2 cellular contexts compared by ENCODE assay signal in genomic region chr17:50274945-50275221, GRCh38.
TF ChIP-seq lines count a peak whose summit lies in the region.

No MANE protein-coding gene starts in this region.

TF ChIP-seq in IMR-90, 13 proteins besides CTCF, POLR2A, EP300 and RAD21:
- TF ChIP-seq RCOR1 (IDR thresholded peaks at IDR 0.05; ENCODE audit: insufficient replicate concordance, low read length) (no peak), USF2 (IDR thresholded peaks at IDR 0.05; ENCODE audit: low read depth, low read length) (no peak), FOS (IDR thresholded peaks at IDR 0.05; ENCODE audit: low read depth, low read length) (no peak), MAFK (IDR thresholded peaks at IDR 0.05; ENCODE audit: low read depth, low read length) (no peak), CHD1 (IDR thresholded peaks at IDR 0.05; ENCODE audit: low read depth, low read length) (no peak), MAZ (IDR thresholded peaks at IDR 0.05; ENCODE audit: borderline replicate concordance, low read depth, low read length) (no peak), BHLHE40 (IDR thresholded peaks at IDR 0.05; ENCODE audit: low read depth, low read length) (no peak), CEBPB (IDR thresholded peaks at IDR 0.05; ENCODE audit: low read depth, low read length) (no peak), SMC3 (IDR thresholded peaks at IDR 0.05; ENCODE audit: low read depth, low read length) (no peak), NFE2L2 (IDR thresholded peaks at IDR 0.05; ENCODE audit: low read depth, low read length) (no peak), RFX5 (IDR thresholded peaks at IDR 0.05; ENCODE audit: low read depth, low read length) (no peak), MXI1 (IDR thresholded peaks at IDR 0.05; ENCODE audit: borderline replicate concordance, low read depth, low read length) (no peak)
- TF ChIP-seq, protein P1, sequence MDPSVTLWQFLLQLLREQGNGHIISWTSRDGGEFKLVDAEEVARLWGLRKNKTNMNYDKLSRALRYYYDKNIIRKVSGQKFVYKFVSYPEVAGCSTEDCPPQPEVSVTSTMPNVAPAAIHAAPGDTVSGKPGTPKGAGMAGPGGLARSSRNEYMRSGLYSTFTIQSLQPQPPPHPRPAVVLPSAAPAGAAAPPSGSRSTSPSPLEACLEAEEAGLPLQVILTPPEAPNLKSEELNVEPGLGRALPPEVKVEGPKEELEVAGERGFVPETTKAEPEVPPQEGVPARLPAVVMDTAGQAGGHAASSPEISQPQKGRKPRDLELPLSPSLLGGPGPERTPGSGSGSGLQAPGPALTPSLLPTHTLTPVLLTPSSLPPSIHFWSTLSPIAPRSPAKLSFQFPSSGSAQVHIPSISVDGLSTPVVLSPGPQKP (IDR thresholded peaks at IDR 0.05; ENCODE audit: borderline replicate concordance, low read depth, low read length), result no peak

TF ChIP-seq in H1, 55 proteins besides CTCF, POLR2A, EP300 and RAD21:
- TF ChIP-seq CTBP2 (IDR thresholded peaks at IDR 0.05; ENCODE audit: borderline replicate concordance, insufficient read depth, insufficient read length, low read length) (no peak), POU5F1 (IDR thresholded peaks at IDR 0.05; ENCODE audit: low read depth, low read length) (no peak), KDM4A (IDR thresholded peaks at IDR 0.05; ENCODE audit: low read depth, low read length, severe bottlenecking) (no peak), CREB1 (IDR thresholded peaks at IDR 0.05) (no peak), PHF8 (conservative IDR thresholded peaks at IDR 0.05; ENCODE audit: low read depth, low read length) (no peak), SRF (IDR thresholded peaks at IDR 0.05; ENCODE audit: low read depth, low read length) (no peak), CBX8 (IDR thresholded peaks at IDR 0.05; ENCODE audit: borderline replicate concordance, low read depth, low read length) (no peak), CHD1 (IDR thresholded peaks at IDR 0.05; ENCODE audit: low read depth, low read length) (no peak), CHD2 (IDR thresholded peaks at IDR 0.05; ENCODE audit: low read length) (no peak), RBBP5 (IDR thresholded peaks at IDR 0.05; ENCODE audit: borderline replicate concordance, low read depth, low read length) (no peak), RNF2 (IDR thresholded peaks at IDR 0.05; ENCODE audit: borderline replicate concordance, low read depth, low read length, missing control alignments, poor library complexity, severe bottlenecking) (no peak), TAF7 (optimal IDR thresholded peaks at IDR 0.05; ENCODE audit: borderline replicate concordance, low read depth, low read length) (no peak), JUN (IDR thresholded peaks at IDR 0.05; ENCODE audit: low read depth, low read length) (no peak), TCF12 (IDR thresholded peaks at IDR 0.05; ENCODE audit: low read depth, low read length) (no peak), EGR1 (IDR thresholded peaks at IDR 0.05; ENCODE audit: borderline replicate concordance, low read depth, low read length) (no peak), RFX5 (IDR thresholded peaks at IDR 0.05; ENCODE audit: borderline replicate concordance, low read depth, low read length) (no peak), ZNF274 (IDR thresholded peaks at IDR 0.05; ENCODE audit: borderline replicate concordance, extremely low read depth, low read length) (no peak)
- TF ChIP-seq, protein P2, sequence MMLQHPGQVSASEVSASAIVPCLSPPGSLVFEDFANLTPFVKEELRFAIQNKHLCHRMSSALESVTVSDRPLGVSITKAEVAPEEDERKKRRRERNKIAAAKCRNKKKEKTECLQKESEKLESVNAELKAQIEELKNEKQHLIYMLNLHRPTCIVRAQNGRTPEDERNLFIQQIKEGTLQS (IDR thresholded peaks at IDR 0.05; ENCODE audit: insufficient read depth, low read depth, low read length), result no peak
